ENCODE assay signal across 1 cellular context in the genomic region with DNA sequence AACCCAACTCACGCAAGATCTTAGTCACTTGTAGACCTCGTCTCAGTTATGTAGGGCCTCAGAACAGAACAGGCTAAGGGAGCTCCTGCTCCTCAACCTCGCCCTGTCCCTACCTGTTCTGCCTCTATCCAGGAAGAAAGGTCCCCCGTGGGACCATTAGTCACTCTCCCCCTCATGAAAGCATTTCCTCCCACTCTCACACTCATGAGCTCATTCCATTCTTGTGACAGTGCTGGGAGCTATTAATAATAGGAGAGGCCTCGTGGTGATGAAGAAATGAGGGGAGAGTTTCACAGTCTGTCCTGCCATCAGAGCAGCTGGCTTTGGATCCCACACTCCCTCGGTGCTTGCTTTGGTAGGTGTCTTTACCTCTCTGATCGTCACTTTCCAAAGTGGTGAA.
TF ChIP-seq lines count a peak whose summit lies in the region.

No MANE protein-coding gene starts in this region.

TF ChIP-seq in endothelial cell of umbilical vein, 7 proteins besides CTCF, POLR2A, EP300 and RAD21:
- TF ChIP-seq POLR2AphosphoS5 (IDR thresholded peaks at IDR 0.05; ENCODE audit: insufficient read depth, low read depth, low read length), result no peak
- TF ChIP-seq JUN (IDR thresholded peaks at IDR 0.05; ENCODE audit: borderline replicate concordance, insufficient read depth, insufficient read length, low read depth), result no peak
- no peak for TF ChIP-seq EZH2 (IDR thresholded peaks at IDR 0.05; ENCODE audit: borderline replicate concordance, low read depth, low read length, severe bottlenecking)
- no peak for TF ChIP-seq GATA2 (IDR thresholded peaks at IDR 0.05; ENCODE audit: insufficient read depth, insufficient read length, low read depth, low read length)
- TF ChIP-seq FOS (IDR thresholded peaks at IDR 0.05; ENCODE audit: borderline replicate concordance, insufficient read depth, low read length), result no peak
- TF ChIP-seq, protein P1, sequence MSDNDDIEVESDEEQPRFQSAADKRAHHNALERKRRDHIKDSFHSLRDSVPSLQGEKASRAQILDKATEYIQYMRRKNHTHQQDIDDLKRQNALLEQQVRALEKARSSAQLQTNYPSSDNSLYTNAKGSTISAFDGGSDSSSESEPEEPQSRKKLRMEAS (IDR thresholded peaks at IDR 0.05; ENCODE audit: insufficient read depth, insufficient read length), result no peak
- TF ChIP-seq MYC (IDR thresholded peaks at IDR 0.05; ENCODE audit: low read depth, low read length), result no peak
TF ChIP-seq in endothelial cell of umbilical vein: peak in this region for 0.
